ENCODE assay signal across 17 cellular contexts in the genomic region with DNA sequence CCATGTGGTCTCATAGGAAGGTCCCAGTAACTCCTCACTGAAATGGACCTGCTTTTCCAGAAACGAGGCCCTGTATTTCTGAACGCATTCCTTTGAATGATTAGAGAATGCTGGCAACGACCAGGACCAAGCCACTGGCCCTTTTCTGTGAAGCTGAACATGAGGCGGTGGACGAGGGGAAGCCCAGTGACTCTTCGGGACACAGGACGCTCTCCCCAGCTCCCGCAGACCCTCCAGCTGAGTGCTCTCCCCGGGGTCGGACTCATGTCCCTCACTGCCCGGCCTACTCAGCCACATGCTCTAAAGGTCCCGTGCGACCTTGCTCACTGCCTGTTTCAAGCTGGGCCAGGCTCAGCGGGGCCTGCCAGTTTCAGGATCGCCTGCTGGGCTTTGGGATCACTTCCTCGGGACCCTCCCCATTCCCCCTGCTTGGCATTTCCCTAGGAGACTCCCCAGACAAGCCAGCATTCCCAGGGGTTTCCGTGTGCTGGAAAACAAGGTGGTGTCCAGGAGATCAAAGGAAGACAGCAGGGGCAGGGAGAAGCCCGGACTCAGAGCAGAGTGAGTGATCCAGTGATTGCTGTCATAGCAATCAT. TPM values are rescaled to one million over a fixed set of nuclear protein-coding genes. Genes with fewer than 3 reads are reported as not detected.
DNase-seq lines count a peak whose midpoint lies in the region; ATAC-seq lines count a peak whose summit lies in the region.
"Had no signal": no experiment of that assay in that cellular context is flagged by ENCODE, and none has a peak within 500 bp of the region (broad histone marks: within the 10 kb centered on the region; RNA-seq: fewer than 3 reads in every experiment).

No MANE protein-coding gene starts in this region.

- H3K9me3 Mint-ChIP-seq in activated CD4-positive, alpha-beta T cell treated with anti-CD3 and anti-CD28 coated beads, Interleukin-2, amount 10 ng/mL, durations not matched to agents 24 days and 14 days, result no peaks in the 10 kb centered on the region
- H3K9me3 Mint-ChIP-seq in dendritic cell treated with granulocyte-macrophage colony-stimulating factor and Interleukin-4, amounts not matched to agents 40 ng/mL and 50 ng/mL, for 4 days, result peaks cover 2% of the 10 kb centered on the region
- H3K9me3 Mint-ChIP-seq in activated naive CD8-positive, alpha-beta T cell treated with anti-CD3 and anti-CD28 coated beads for 36 hours, result no peaks in the 10 kb centered on the region
- H3K9me3 Mint-ChIP-seq: CD8-positive, alpha-beta T cell had no signal

- peaks cover 3% of the 10 kb centered on the region for H3K4me1 Mint-ChIP-seq in activated CD4-positive, alpha-beta T cell treated with anti-CD3 and anti-CD28 coated beads, Interleukin-2, amount 10 ng/mL, durations not matched to agents 24 days and 14 days
- H3K4me1 Mint-ChIP-seq in dendritic cell treated with granulocyte-macrophage colony-stimulating factor and Interleukin-4, amounts not matched to agents 40 ng/mL and 50 ng/mL, for 4 days (ENCODE audit: low read depth), result peaks cover 21% of the 10 kb centered on the region
- H3K4me1 Mint-ChIP-seq in activated naive CD8-positive, alpha-beta T cell treated with anti-CD3 and anti-CD28 coated beads for 36 hours, result no peaks in the 10 kb centered on the region

- peak; percentile 35 for DNase-seq in activated CD4-positive, alpha-beta T cell treated with anti-CD3 and anti-CD28 coated beads, Interleukin-2, amount 10 ng/mL, durations not matched to agents 24 days and 14 days
- DNase-seq in activated CD4-positive, alpha-beta T cell treated with anti-CD3 and anti-CD28 coated beads for 1 hour, result no peak
- DNase-seq in islet precursor cell, result peak; percentile 57
- DNase-seq in retina, result peak; percentile 38
- no peak for DNase-seq in activated naive CD8-positive, alpha-beta T cell treated with anti-CD3 and anti-CD28 coated beads for 36 hours
- no peak for DNase-seq in activated effector memory CD4-positive, alpha-beta T cell treated with Interleukin-2 at 50 U/mL for 16 hours
- DNase-seq: CD8-positive, alpha-beta T cell; COR-L47; DMS153; DMS79 treated with DMSO at 0.1 percent for 48 hours; EL; GOT3 had no signal

- no peak overlapping the region for H3K27ac Mint-ChIP-seq in activated CD4-positive, alpha-beta T cell treated with anti-CD3 and anti-CD28 coated beads, Interleukin-2, amount 10 ng/mL, durations not matched to agents 24 days and 14 days
- H3K27ac Mint-ChIP-seq in dendritic cell treated with granulocyte-macrophage colony-stimulating factor and Interleukin-4, amounts not matched to agents 40 ng/mL and 50 ng/mL, for 4 days, result peak overlapping the region; percentile 40
- H3K27ac Mint-ChIP-seq in activated naive CD8-positive, alpha-beta T cell treated with anti-CD3 and anti-CD28 coated beads for 36 hours, result no peak overlapping the region
- H3K27ac Mint-ChIP-seq: CD8-positive, alpha-beta T cell had no signal

- H3K4me3 Mint-ChIP-seq in activated CD4-positive, alpha-beta T cell treated with anti-CD3 and anti-CD28 coated beads, Interleukin-2, amount 10 ng/mL, durations not matched to agents 24 days and 14 days, result no peak overlapping the region
- no peak overlapping the region for H3K4me3 Mint-ChIP-seq in dendritic cell treated with granulocyte-macrophage colony-stimulating factor and Interleukin-4, amounts not matched to agents 40 ng/mL and 50 ng/mL, for 4 days
- H3K4me3 Mint-ChIP-seq in activated naive CD8-positive, alpha-beta T cell treated with anti-CD3 and anti-CD28 coated beads for 36 hours, result no peak overlapping the region
- H3K4me3 Mint-ChIP-seq: CD14-positive monocyte; CD8-positive, alpha-beta T cell had no signal

- no peaks in the 10 kb centered on the region for H3K27me3 Mint-ChIP-seq in activated CD4-positive, alpha-beta T cell treated with anti-CD3 and anti-CD28 coated beads, Interleukin-2, amount 10 ng/mL, durations not matched to agents 24 days and 14 days
- peaks cover 26% of the 10 kb centered on the region for H3K27me3 Mint-ChIP-seq in dendritic cell treated with granulocyte-macrophage colony-stimulating factor and Interleukin-4, amounts not matched to agents 40 ng/mL and 50 ng/mL, for 4 days
- H3K27me3 Mint-ChIP-seq in activated naive CD8-positive, alpha-beta T cell treated with anti-CD3 and anti-CD28 coated beads for 36 hours, result peaks cover 5% of the 10 kb centered on the region

- H3K36me3 Mint-ChIP-seq in activated CD4-positive, alpha-beta T cell treated with anti-CD3 and anti-CD28 coated beads, Interleukin-2, amount 10 ng/mL, durations not matched to agents 24 days and 14 days (ENCODE audit: low read depth), result no peaks in the 10 kb centered on the region
- no peaks in the 10 kb centered on the region for H3K36me3 Mint-ChIP-seq in dendritic cell treated with granulocyte-macrophage colony-stimulating factor and Interleukin-4, amounts not matched to agents 40 ng/mL and 50 ng/mL, for 4 days (ENCODE audit: low read depth)
- no peaks in the 10 kb centered on the region for H3K36me3 Mint-ChIP-seq in activated naive CD8-positive, alpha-beta T cell treated with anti-CD3 and anti-CD28 coated beads for 36 hours
- H3K36me3 Mint-ChIP-seq: CD14-positive monocyte; CD8-positive, alpha-beta T cell had no signal

- ATAC-seq in GM21447 (IDR thresholded peaks at IDR 0.05; ENCODE audit: unreplicated experiment), result no peak
- ATAC-seq: CD8-positive, alpha-beta T cell; HCT116 had no signal

- intact Hi-C loops in activated CD4-positive, alpha-beta T cell treated with anti-CD3 and anti-CD28 coated beads, Interleukin-2, amount 10 ng/mL, durations not matched to agents 24 days and 14 days (cut with micrococcal nuclease), result no loop called here
- intact Hi-C loops in dendritic cell treated with granulocyte-macrophage colony-stimulating factor and Interleukin-4, amounts not matched to agents 40 ng/mL and 50 ng/mL, for 4 days (cut with micrococcal nuclease), result no loop called here

RNA-seq across cellular contexts. Expression of gene CST9, which starts 2.6 kb away (rescaled TPM):
- not detected in 2 replicates for total RNA-seq in activated CD4-positive, alpha-beta T cell treated with anti-CD3 and anti-CD28 coated beads, Interleukin-2, amount 10 ng/mL, durations not matched to agents 24 days and 14 days
- not detected for total RNA-seq in activated naive CD8-positive, alpha-beta T cell treated with anti-CD3 and anti-CD28 coated beads for 36 hours
- total RNA-seq: A673; CD8-positive, alpha-beta T cell had no signal

RNA-seq across cellular contexts. Expression of gene CST3, which starts 29.4 kb away (rescaled TPM):
- total RNA-seq in activated CD4-positive, alpha-beta T cell treated with anti-CD3 and anti-CD28 coated beads, Interleukin-2, amount 10 ng/mL, durations not matched to agents 24 days and 14 days, result 0.72 and 0.95 TPM in 2 replicates
- total RNA-seq in activated naive CD8-positive, alpha-beta T cell treated with anti-CD3 and anti-CD28 coated beads for 36 hours, result under 1 TPM; 0.54 to 0.62 TPM

RNA-seq across cellular contexts. Expression of gene CST9L, which starts 40.1 kb away (rescaled TPM):
- total RNA-seq in activated CD4-positive, alpha-beta T cell treated with anti-CD3 and anti-CD28 coated beads, Interleukin-2, amount 10 ng/mL, durations not matched to agents 24 days and 14 days, result not detected in 2 replicates
- total RNA-seq in activated naive CD8-positive, alpha-beta T cell treated with anti-CD3 and anti-CD28 coated beads for 36 hours, result not detected
- total RNA-seq: A673; CD8-positive, alpha-beta T cell had no signal

Comparison
In these comparisons a context has a peak if more than half of its experiments do, and no peak if none do; other contexts are left out.
1. DNase-seq: peak in activated CD4-positive, alpha-beta T cell treated with anti-CD3 and anti-CD28 coated beads, Interleukin-2, amount 10 ng/mL, durations not matched to agents 24 days and 14 days (single experiment), islet precursor cell (single experiment) and retina (single experiment); none in activated CD4-positive, alpha-beta T cell treated with anti-CD3 and anti-CD28 coated beads for 1 hour (single experiment), activated naive CD8-positive, alpha-beta T cell treated with anti-CD3 and anti-CD28 coated beads for 36 hours (single experiment) and activated effector memory CD4-positive, alpha-beta T cell treated with Interleukin-2 at 50 U/mL for 16 hours (single experiment).